In genomic region chr5:132866342-132867045, GRCh38 we compare ENCODE assay signal across 1 cellular context.
TF ChIP-seq lines count a peak whose summit lies in the region.

GDF9 (minus strand) TSS chr5:132866469; CDS start chr5:132864533, 1,936 bp downstream.
UQCRQ (plus strand) TSS chr5:132866642; CDS start chr5:132866882, 240 bp downstream.

TF ChIP-seq in HepG2, 621 proteins besides CTCF, POLR2A, EP300 and RAD21 (continued from another document and continues in another):
- TF ChIP-seq ZBTB40 (IDR thresholded peaks at IDR 0.05): peak; percentile 85
- peak; percentile 41; the same call in 1 of the 2 replicates for TF ChIP-seq ZBTB40 (CRISPR knock-in tag; IDR thresholded peaks at IDR 0.05)
- peak; percentile 95 for TF ChIP-seq ZNF574 (CRISPR knock-in tag; IDR thresholded peaks at IDR 0.05)
- TF ChIP-seq SP1 (IDR thresholded peaks at IDR 0.05): no peak
- peak; percentile 55; the same call in 1 of the 2 replicates for TF ChIP-seq SP1 (CRISPR knock-in tag; IDR thresholded peaks at IDR 0.05)
- TF ChIP-seq RORA (CRISPR knock-in tag; IDR thresholded peaks at IDR 0.05): no peak
- no peak for TF ChIP-seq MNT (IDR thresholded peaks at IDR 0.05)
- TF ChIP-seq ZSCAN30 (CRISPR knock-in tag; IDR thresholded peaks at IDR 0.05): no peak
- TF ChIP-seq ZNF724P (CRISPR knock-in tag; IDR thresholded peaks at IDR 0.05; ENCODE audit: borderline replicate concordance): no peak
- TF ChIP-seq MEIS1 (CRISPR knock-in tag; IDR thresholded peaks at IDR 0.05; ENCODE audit: borderline replicate concordance): no peak
- TF ChIP-seq TFDP1 (CRISPR knock-in tag; IDR thresholded peaks at IDR 0.05; ENCODE audit: borderline replicate concordance): peak; percentile 51; the same call in 1 of the 2 replicates
- TF ChIP-seq KLF9 (CRISPR knock-in tag; IDR thresholded peaks at IDR 0.05; ENCODE audit: low read depth): no peak
- TF ChIP-seq THRA (CRISPR knock-in tag; IDR thresholded peaks at IDR 0.05; ENCODE audit: borderline replicate concordance): no peak
- TF ChIP-seq SP5 (CRISPR knock-in tag; IDR thresholded peaks at IDR 0.05; ENCODE audit: borderline replicate concordance, low read depth): peak; percentile 71; the same call in 1 of the 2 replicates
- TF ChIP-seq MLLT10 (CRISPR knock-in tag; IDR thresholded peaks at IDR 0.05): no peak
- TF ChIP-seq FUBP1 (CRISPR knock-in tag; IDR thresholded peaks at IDR 0.05; ENCODE audit: borderline replicate concordance): 0 out of 2 replicates have a peak, but pooled peaks have one; percentile 17
- no peak for TF ChIP-seq TAF15 (IDR thresholded peaks at IDR 0.05; ENCODE audit: low read depth, low read length, poor library complexity, severe bottlenecking)
- TF ChIP-seq ZNF280D (CRISPR knock-in tag; IDR thresholded peaks at IDR 0.05): peak; percentile 64; the same call in 1 of the 2 replicates
- no peak for TF ChIP-seq ZBTB33 (CRISPR knock-in tag; IDR thresholded peaks at IDR 0.05)
